10 cellular contexts compared by ENCODE assay signal in the genomic region with DNA sequence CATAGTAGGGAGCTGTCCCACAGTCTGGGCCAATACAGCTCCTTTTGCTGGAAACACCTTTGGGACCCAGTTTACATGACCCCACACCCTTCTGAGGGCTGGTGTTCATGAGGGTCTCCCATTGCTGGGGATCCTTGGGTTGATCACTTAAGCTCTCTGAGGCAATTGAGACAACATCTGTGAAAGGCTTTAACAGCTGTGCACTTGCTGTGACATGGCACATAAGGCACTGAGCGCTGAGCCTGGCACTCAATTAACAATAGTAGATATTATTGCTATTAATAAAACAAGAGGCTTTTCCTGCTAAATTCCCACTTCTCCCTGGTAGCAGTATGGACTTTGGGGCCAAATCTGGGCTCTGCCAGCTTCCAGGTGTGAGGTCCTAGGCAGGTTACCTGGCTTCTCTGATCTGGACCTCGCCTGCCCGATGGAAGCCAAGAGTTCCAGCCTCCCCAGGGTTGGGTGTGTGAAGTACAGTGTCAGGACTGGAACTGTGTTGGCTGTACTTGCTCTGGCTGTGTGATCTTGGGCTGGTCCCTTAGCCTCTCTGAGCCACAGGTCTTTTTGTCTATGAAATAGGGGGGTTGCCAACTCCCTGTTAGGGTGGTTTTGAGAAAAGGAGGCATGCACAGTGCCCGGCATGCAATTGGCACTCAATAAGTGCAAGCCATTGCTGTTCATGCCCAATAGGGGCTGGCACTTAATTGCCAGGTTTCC. TPM values are rescaled to one million over a fixed set of nuclear protein-coding genes. Genes with fewer than 3 reads are reported as not detected.
A peak's percentile ranks its signal among the peaks of the same experiment; 100 is the strongest.
DNase-seq lines count a peak whose midpoint lies in the region; ATAC-seq and TF ChIP-seq lines count a peak whose summit lies in the region.
"Had no signal": no experiment of that assay in that cellular context is flagged by ENCODE, and none has a peak within 500 bp of the region (broad histone marks: within the 10 kb centered on the region; RNA-seq: fewer than 3 reads in every experiment).

No MANE protein-coding gene starts in this region.

- WGBS in suprapubic skin, result 58% methylated on average over 4 of the region's 4 CpGs

- no peak for TF ChIP-seq POLR2A in suprapubic skin (IDR thresholded peaks at IDR 0.05)

- TF ChIP-seq CTCF in left lung (IDR thresholded peaks at IDR 0.05) (no peak), suprapubic skin (IDR thresholded peaks at IDR 0.05) (no peak)

- H3K4me3 Mint-ChIP-seq in activated T-cell treated with anti-CD3 and anti-CD28 coated beads, Interleukin-2, amount 50 U/mL, for 4 hours, result peak overlapping the region; percentile 89
- peak overlapping the region; percentile 92 for H3K4me3 Mint-ChIP-seq in activated T-helper 2 cell treated with anti-CD3 and anti-CD28 coated beads, Interferon-gamma antibody, Interleukin-2, Interleukin-4, amounts not matched to agents 10 μg/mL and 5 μg/mL and 100 μg/mL, durations not matched to agents 14 hours and 24 hours and 36 hours (ENCODE audit: low read depth)

- H3K9me3 ChIP-seq in left lung, result no peaks in the 10 kb centered on the region
- H3K9me3 ChIP-seq in suprapubic skin, result no peaks in the 10 kb centered on the region
- H3K9me3 ChIP-seq: Caco-2 had no signal

- H3K4me1 Mint-ChIP-seq in activated T-cell treated with anti-CD3 and anti-CD28 coated beads, Interleukin-2, amount 50 U/mL, for 4 hours (ENCODE audit: low read depth), result peaks cover 80% of the 10 kb centered on the region
- H3K4me1 Mint-ChIP-seq in activated T-helper 2 cell treated with anti-CD3 and anti-CD28 coated beads, Interferon-gamma antibody, Interleukin-2, Interleukin-4, amounts not matched to agents 10 μg/mL and 5 μg/mL and 100 μg/mL, durations not matched to agents 14 hours and 24 hours and 36 hours (ENCODE audit: low read depth), result peaks cover 61% of the 10 kb centered on the region

- intact Hi-C loops in activated T-helper 2 cell treated with anti-CD3 and anti-CD28 coated beads, Interferon-gamma antibody, Interleukin-2, Interleukin-4, amounts not matched to agents 10 μg/mL and 5 μg/mL and 100 μg/mL, durations not matched to agents 14 hours and 24 hours and 36 hours (cut with micrococcal nuclease), result loop anchor here (5.0 kb wide), 2 partner anchors 188 to 278 kb away; a partner anchor contains a TSS
- intact Hi-C loops in left lung (cut with DNase I), result no loop called here

- no peak for TF ChIP-seq EP300 in suprapubic skin (IDR thresholded peaks at IDR 0.05)

- H3K36me3 Mint-ChIP-seq in activated T-cell treated with anti-CD3 and anti-CD28 coated beads, Interleukin-2, amount 50 U/mL, for 4 hours (ENCODE audit: insufficient read depth), result peaks cover 15% of the 10 kb centered on the region
- H3K36me3 Mint-ChIP-seq in activated T-helper 2 cell treated with anti-CD3 and anti-CD28 coated beads, Interferon-gamma antibody, Interleukin-2, Interleukin-4, amounts not matched to agents 10 μg/mL and 5 μg/mL and 100 μg/mL, durations not matched to agents 14 hours and 24 hours and 36 hours (ENCODE audit: low read depth), result peaks cover 39% of the 10 kb centered on the region

- ATAC-seq in activated T-cell treated with anti-CD3 and anti-CD28 coated beads, Interleukin-2, amount 50 U/mL, for 4 hours, result no peak
- ATAC-seq in left lung, result no peak
- ATAC-seq in GM18511 (IDR thresholded peaks at IDR 0.05; ENCODE audit: unreplicated experiment), result no peak
- ATAC-seq: left colon had no signal

- no peaks in the 10 kb centered on the region for H3K27me3 Mint-ChIP-seq in activated T-cell treated with anti-CD3 and anti-CD28 coated beads, Interleukin-2, amount 50 U/mL, for 4 hours (ENCODE audit: low read depth)
- H3K27me3 Mint-ChIP-seq in activated T-helper 2 cell treated with anti-CD3 and anti-CD28 coated beads, Interferon-gamma antibody, Interleukin-2, Interleukin-4, amounts not matched to agents 10 μg/mL and 5 μg/mL and 100 μg/mL, durations not matched to agents 14 hours and 24 hours and 36 hours (ENCODE audit: low read depth), result no peaks in the 10 kb centered on the region

- H3K27me3 ChIP-seq in left lung (no peaks in the 10 kb centered on the region), suprapubic skin (no peaks in the 10 kb centered on the region)

- H3K4me1 ChIP-seq in left lung, result peaks cover 45 to 89% of the 10 kb centered on the region in 2 donors
- H3K4me1 ChIP-seq in suprapubic skin, result peaks cover 87% of the 10 kb centered on the region

- no peaks in the 10 kb centered on the region for H3K36me3 ChIP-seq in left lung
- H3K36me3 ChIP-seq in suprapubic skin, result no peaks in the 10 kb centered on the region

- H3K27ac Mint-ChIP-seq in activated T-helper 2 cell treated with anti-CD3 and anti-CD28 coated beads, Interferon-gamma antibody, Interleukin-2, Interleukin-4, amounts not matched to agents 10 μg/mL and 5 μg/mL and 100 μg/mL, durations not matched to agents 14 hours and 24 hours and 36 hours, result peak overlapping the region; percentile 42

- H3K9me3 Mint-ChIP-seq in activated T-cell treated with anti-CD3 and anti-CD28 coated beads, Interleukin-2, amount 50 U/mL, for 4 hours, result no peaks in the 10 kb centered on the region
- no peaks in the 10 kb centered on the region for H3K9me3 Mint-ChIP-seq in activated T-helper 2 cell treated with anti-CD3 and anti-CD28 coated beads, Interferon-gamma antibody, Interleukin-2, Interleukin-4, amounts not matched to agents 10 μg/mL and 5 μg/mL and 100 μg/mL, durations not matched to agents 14 hours and 24 hours and 36 hours

- peak overlapping the region; percentile 78 to 95 for H3K27ac ChIP-seq in left lung
- peak overlapping the region; percentile 68 for H3K27ac ChIP-seq in suprapubic skin

- no peak for DNase-seq in activated T-cell treated with anti-CD3 and anti-CD28 coated beads, Interleukin-2, amount 50 U/mL, for 4 hours
- DNase-seq in activated T-cell treated with anti-CD3 and anti-CD28 coated beads, Interleukin-2, amount 50 U/mL, for 48 hours, result no peak
- DNase-seq in activated T-helper 2 cell treated with anti-CD3 and anti-CD28 coated beads, Interferon-gamma antibody, Interleukin-2, Interleukin-4, amounts not matched to agents 10 μg/mL and 5 μg/mL and 100 μg/mL, durations not matched to agents 14 hours and 24 hours and 36 hours (ENCODE audit: low spot score), result no peak
- DNase-seq in left lung (no peak), suprapubic skin (ENCODE audit: low spot score in 2 of 2) (no peak), HuH-7 (ENCODE audit: low spot score) (no peak), dermis blood vessel endothelial cell (no peak)
- DNase-seq: Caco-2 had no signal

- H3K4me3 ChIP-seq in left lung, result peak overlapping the region in 1 of 2 donors; percentile 96
- H3K4me3 ChIP-seq in suprapubic skin, result peak overlapping the region; percentile 75

RNA-seq across cellular contexts. Expression of a gene that starts 3.1 kb away (rescaled TPM):
- 10 to 100 TPM; 32.7 to 37.8 (median 35.9) TPM for total RNA-seq in activated T-cell treated with anti-CD3 and anti-CD28 coated beads, Interleukin-2, amount 50 U/mL, for 4 hours
- total RNA-seq in activated T-helper 2 cell treated with anti-CD3 and anti-CD28 coated beads, Interferon-gamma antibody, Interleukin-2, Interleukin-4, amounts not matched to agents 10 μg/mL and 5 μg/mL and 100 μg/mL, durations not matched to agents 14 hours and 24 hours and 36 hours, result 48.3 and 50.9 TPM in 2 replicates
- 10 to 100 TPM; 26.9 to 42.0 TPM for total RNA-seq in left lung
- total RNA-seq in suprapubic skin, result 1 to 10 TPM; 3.4 to 7.1 (median 4.2) TPM
- total RNA-seq in dermis blood vessel endothelial cell, result 93.6 and 111 TPM in 2 replicates

RNA-seq across cellular contexts. Expression of a gene that starts 39.9 kb away (rescaled TPM):
- 1 to 10 TPM; 1.3 to 3.3 (median 1.8) TPM for total RNA-seq in activated T-cell treated with anti-CD3 and anti-CD28 coated beads, Interleukin-2, amount 50 U/mL, for 4 hours
- total RNA-seq in activated T-helper 2 cell treated with anti-CD3 and anti-CD28 coated beads, Interferon-gamma antibody, Interleukin-2, Interleukin-4, amounts not matched to agents 10 μg/mL and 5 μg/mL and 100 μg/mL, durations not matched to agents 14 hours and 24 hours and 36 hours, result 3.9 and 4.3 TPM in 2 replicates
- total RNA-seq in left lung (10 to 100 TPM in 1 of 2 donors, 1 to 10 TPM in 1; 9.9 to 20.5 TPM), suprapubic skin (10 to 100 TPM; 15.9 to 25.7 (median 23.2) TPM), dermis blood vessel endothelial cell (8.5 and 9.7 TPM in 2 replicates)
